1 cellular context compared by ENCODE assay signal in genomic region chr5:54795284-54795683, GRCh38.
TF ChIP-seq lines count a peak whose summit lies in the region.

No MANE protein-coding gene starts in this region.

TF ChIP-seq in HepG2, 621 proteins besides CTCF, POLR2A, EP300 and RAD21 (continued from another document):
- TF ChIP-seq, protein P1, sequence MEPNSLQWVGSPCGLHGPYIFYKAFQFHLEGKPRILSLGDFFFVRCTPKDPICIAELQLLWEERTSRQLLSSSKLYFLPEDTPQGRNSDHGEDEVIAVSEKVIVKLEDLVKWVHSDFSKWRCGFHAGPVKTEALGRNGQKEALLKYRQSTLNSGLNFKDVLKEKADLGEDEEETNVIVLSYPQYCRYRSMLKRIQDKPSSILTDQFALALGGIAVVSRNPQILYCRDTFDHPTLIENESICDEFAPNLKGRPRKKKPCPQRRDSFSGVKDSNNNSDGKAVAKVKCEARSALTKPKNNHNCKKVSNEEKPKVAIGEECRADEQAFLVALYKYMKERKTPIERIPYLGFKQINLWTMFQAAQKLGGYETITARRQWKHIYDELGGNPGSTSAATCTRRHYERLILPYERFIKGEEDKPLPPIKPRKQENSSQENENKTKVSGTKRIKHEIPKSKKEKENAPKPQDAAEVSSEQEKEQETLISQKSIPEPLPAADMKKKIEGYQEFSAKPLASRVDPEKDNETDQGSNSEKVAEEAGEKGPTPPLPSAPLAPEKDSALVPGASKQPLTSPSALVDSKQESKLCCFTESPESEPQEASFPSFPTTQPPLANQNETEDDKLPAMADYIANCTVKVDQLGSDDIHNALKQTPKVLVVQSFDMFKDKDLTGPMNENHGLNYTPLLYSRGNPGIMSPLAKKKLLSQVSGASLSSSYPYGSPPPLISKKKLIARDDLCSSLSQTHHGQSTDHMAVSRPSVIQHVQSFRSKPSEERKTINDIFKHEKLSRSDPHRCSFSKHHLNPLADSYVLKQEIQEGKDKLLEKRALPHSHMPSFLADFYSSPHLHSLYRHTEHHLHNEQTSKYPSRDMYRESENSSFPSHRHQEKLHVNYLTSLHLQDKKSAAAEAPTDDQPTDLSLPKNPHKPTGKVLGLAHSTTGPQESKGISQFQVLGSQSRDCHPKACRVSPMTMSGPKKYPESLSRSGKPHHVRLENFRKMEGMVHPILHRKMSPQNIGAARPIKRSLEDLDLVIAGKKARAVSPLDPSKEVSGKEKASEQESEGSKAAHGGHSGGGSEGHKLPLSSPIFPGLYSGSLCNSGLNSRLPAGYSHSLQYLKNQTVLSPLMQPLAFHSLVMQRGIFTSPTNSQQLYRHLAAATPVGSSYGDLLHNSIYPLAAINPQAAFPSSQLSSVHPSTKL (CRISPR knock-in tag; IDR thresholded peaks at IDR 0.05): no peak
- TF ChIP-seq MXD4 (CRISPR knock-in tag; IDR thresholded peaks at IDR 0.05) (no peak), ZNF772 (CRISPR knock-in tag; IDR thresholded peaks at IDR 0.05) (no peak), JUNB (CRISPR knock-in tag; IDR thresholded peaks at IDR 0.05; ENCODE audit: borderline replicate concordance) (no peak), SKI (IDR thresholded peaks at IDR 0.05; ENCODE audit: partially characterized antibody) (no peak), RCOR2 (CRISPR knock-in tag; IDR thresholded peaks at IDR 0.05) (no peak), TAF15 (IDR thresholded peaks at IDR 0.05; ENCODE audit: low read depth, low read length, poor library complexity, severe bottlenecking) (no peak), ZNF792 (CRISPR knock-in tag; IDR thresholded peaks at IDR 0.05) (no peak), XRCC5 (optimal IDR thresholded peaks at IDR 0.05; ENCODE audit: low read length) (no peak), ZNF530 (CRISPR knock-in tag; IDR thresholded peaks at IDR 0.05; ENCODE audit: low read depth) (no peak), ZNF7 (CRISPR knock-in tag; IDR thresholded peaks at IDR 0.05) (no peak), SIN3A (IDR thresholded peaks at IDR 0.05; ENCODE audit: borderline replicate concordance, low read depth, low read length) (no peak), BRD4 (CRISPR knock-in tag; IDR thresholded peaks at IDR 0.05) (no peak)
- TF ChIP-seq, protein P2, sequence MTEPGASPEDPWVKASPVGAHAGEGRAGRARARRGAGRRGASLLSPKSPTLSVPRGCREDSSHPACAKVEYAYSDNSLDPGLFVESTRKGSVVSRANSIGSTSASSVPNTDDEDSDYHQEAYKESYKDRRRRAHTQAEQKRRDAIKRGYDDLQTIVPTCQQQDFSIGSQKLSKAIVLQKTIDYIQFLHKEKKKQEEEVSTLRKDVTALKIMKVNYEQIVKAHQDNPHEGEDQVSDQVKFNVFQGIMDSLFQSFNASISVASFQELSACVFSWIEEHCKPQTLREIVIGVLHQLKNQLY (CRISPR knock-in tag; IDR thresholded peaks at IDR 0.05): no peak
- TF ChIP-seq, protein P3, sequence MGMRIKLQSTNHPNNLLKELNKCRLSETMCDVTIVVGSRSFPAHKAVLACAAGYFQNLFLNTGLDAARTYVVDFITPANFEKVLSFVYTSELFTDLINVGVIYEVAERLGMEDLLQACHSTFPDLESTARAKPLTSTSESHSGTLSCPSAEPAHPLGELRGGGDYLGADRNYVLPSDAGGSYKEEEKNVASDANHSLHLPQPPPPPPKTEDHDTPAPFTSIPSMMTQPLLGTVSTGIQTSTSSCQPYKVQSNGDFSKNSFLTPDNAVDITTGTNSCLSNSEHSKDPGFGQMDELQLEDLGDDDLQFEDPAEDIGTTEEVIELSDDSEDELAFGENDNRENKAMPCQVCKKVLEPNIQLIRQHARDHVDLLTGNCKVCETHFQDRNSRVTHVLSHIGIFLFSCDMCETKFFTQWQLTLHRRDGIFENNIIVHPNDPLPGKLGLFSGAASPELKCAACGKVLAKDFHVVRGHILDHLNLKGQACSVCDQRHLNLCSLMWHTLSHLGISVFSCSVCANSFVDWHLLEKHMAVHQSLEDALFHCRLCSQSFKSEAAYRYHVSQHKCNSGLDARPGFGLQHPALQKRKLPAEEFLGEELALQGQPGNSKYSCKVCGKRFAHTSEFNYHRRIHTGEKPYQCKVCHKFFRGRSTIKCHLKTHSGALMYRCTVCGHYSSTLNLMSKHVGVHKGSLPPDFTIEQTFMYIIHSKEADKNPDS (CRISPR knock-in tag; IDR thresholded peaks at IDR 0.05): no peak
- TF ChIP-seq, protein P4, sequence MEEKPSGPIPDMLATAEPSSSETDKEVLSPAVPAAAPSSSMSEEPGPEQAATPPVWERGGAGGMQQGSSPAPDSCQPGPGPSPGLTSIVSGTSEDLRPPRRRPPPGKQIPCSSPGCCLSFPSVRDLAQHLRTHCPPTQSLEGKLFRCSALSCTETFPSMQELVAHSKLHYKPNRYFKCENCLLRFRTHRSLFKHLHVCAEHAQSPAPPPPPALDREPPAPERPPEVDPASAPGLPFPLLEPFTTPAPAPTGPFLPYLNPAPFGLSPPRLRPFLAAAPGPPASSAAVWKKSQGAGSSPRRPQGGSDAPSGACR (CRISPR knock-in tag; IDR thresholded peaks at IDR 0.05): no peak
TF ChIP-seq in HepG2: peak in this region for 0.
